In genomic region chr15:40696228-40696627, GRCh38 we compare ENCODE assay signal across 9 cellular contexts. TPM values are rescaled to one million over a fixed set of nuclear protein-coding genes. Genes with fewer than 3 reads are reported as not detected.
DNase-seq lines count a peak whose midpoint lies in the region; ATAC-seq and TF ChIP-seq lines count a peak whose summit lies in the region.
"Had no signal": no experiment of that assay in that cellular context is flagged by ENCODE, and none has a peak within 500 bp of the region (broad histone marks: within the 10 kb centered on the region; RNA-seq: fewer than 3 reads in every experiment).

No MANE protein-coding gene starts in this region.

- H3K27me3 ChIP-seq in AG04450 (ENCODE audit: control insufficient read depth, insufficient read depth, low read length) (no peaks in the 10 kb centered on the region), HCT116 (ENCODE audit: insufficient read depth, low read length) (no peaks in the 10 kb centered on the region), iPS-15b (ENCODE audit: control insufficient read depth, insufficient read depth, low read length) (no peaks in the 10 kb centered on the region)

- no peak for TF ChIP-seq POLR2A in HCT116 (IDR thresholded peaks at IDR 0.05; ENCODE audit: borderline replicate concordance, extremely low read depth, insufficient read depth, insufficient read length)

- CTCF ChIA-PET in AG04450 (lab: Charles Lee) = interaction anchor here (0.6 to 1.1 kb wide), 2 partner anchors 109 to 198 kb away, joined by 3 to 9 read pairs; partner anchors contain the start of gene VPS18
- CTCF ChIA-PET in HCT116 (lab: Charles Lee) = no interaction called here
- CTCF ChIA-PET in activated CD8-positive, alpha-beta T cell treated with anti-CD3 and anti-CD28 coated beads for 36 hours (lab: Charles Lee) = interaction anchor here (1.4 to 1.5 kb wide), 2 partner anchors 86 to 131 kb away, joined by 4 to 5 read pairs; partner anchors contain the start of gene CCDC32

- H3K36me3 ChIP-seq in HCT116 (ENCODE audit: control insufficient read depth in 1 of 2, insufficient read depth in 2 of 2, low read length in 2 of 2) = peaks cover 8 to 15% of the 10 kb centered on the region in 2 experiments; a peak in 2 of 4 replicates
- H3K36me3 ChIP-seq in iPS-15b (ENCODE audit: control insufficient read depth, insufficient read depth, low read length) = peaks cover 9% of the 10 kb centered on the region

- peaks cover 11 to 28% of the 10 kb centered on the region in 2 experiments; a peak in 3 of 4 replicates for H3K4me1 ChIP-seq in HCT116 (ENCODE audit: control insufficient read depth in 1 of 2, insufficient read depth in 2 of 2, low read length in 2 of 2)
- no peaks in the 10 kb centered on the region for H3K4me1 ChIP-seq in iPS-15b (ENCODE audit: control insufficient read depth, insufficient read depth, low read length)

- H3K27ac ChIP-seq in AG04450 (ENCODE audit: low read depth, low read length) = no peak overlapping the region
- peak overlapping the region; percentile 95; the same call in 1 of the 2 replicates for H3K27ac ChIP-seq in HCT116 (ENCODE audit: low read depth, low read length)

- peak overlapping the region; percentile 97 for H3K4me2 ChIP-seq in HCT116 (ENCODE audit: low read length)

- no peaks in the 10 kb centered on the region for H3K9me3 Mint-ChIP-seq in activated CD8-positive, alpha-beta T cell treated with anti-CD3 and anti-CD28 coated beads for 36 hours

- H3K9me3 ChIP-seq in AG04450 (ENCODE audit: control insufficient read depth, insufficient read depth, low read length) = no peaks in the 10 kb centered on the region
- no peaks in the 10 kb centered on the region for H3K9me3 ChIP-seq in HCT116 (ENCODE audit: control insufficient read depth in 1 of 2, insufficient read depth in 1 of 2, low read depth in 1 of 2, low read length in 2 of 2)
- no peaks in the 10 kb centered on the region for H3K9me3 ChIP-seq in iPS-15b (ENCODE audit: control insufficient read depth, insufficient read depth, low read length)

- H3K4me1 Mint-ChIP-seq in activated CD8-positive, alpha-beta T cell treated with anti-CD3 and anti-CD28 coated beads for 36 hours (ENCODE audit: low read depth) = peaks cover 20% of the 10 kb centered on the region

- H3K9me2 ChIP-seq in HCT116 (ENCODE audit: insufficient read depth) = no peaks in the 10 kb centered on the region

- H2AFZ ChIP-seq in HCT116 (ENCODE audit: low read depth, low read length, poor library complexity, severe bottlenecking) = no peak overlapping the region

- peak overlapping the region; percentile 97 for H3K4me3 ChIP-seq in AG04450 (ENCODE audit: low read depth, low read length)
- peak overlapping the region; percentile 82 to 92 for H3K4me3 ChIP-seq in HCT116 (replicated peaks in 1 of 2; ENCODE audit: low read depth in 1 of 2, low read length in 2 of 2)
- peak overlapping the region; percentile 99 for H3K4me3 ChIP-seq in iPS-15b (ENCODE audit: low read depth, low read length)

- ATAC-seq in HCT116 (no peak), GM18868 (IDR thresholded peaks at IDR 0.05; ENCODE audit: unreplicated experiment) (no peak), GM19023 (IDR thresholded peaks at IDR 0.05; ENCODE audit: unreplicated experiment) (no peak), HG03432 (IDR thresholded peaks at IDR 0.05; ENCODE audit: unreplicated experiment) (no peak)
- no peak for ATAC-seq in activated CD8-positive, alpha-beta T cell treated with anti-CD3 and anti-CD28 coated beads for 36 hours

- H3K36me3 Mint-ChIP-seq in activated CD8-positive, alpha-beta T cell treated with anti-CD3 and anti-CD28 coated beads for 36 hours (ENCODE audit: low read depth) = peaks cover 50% of the 10 kb centered on the region

- H3K9ac ChIP-seq in HCT116 (ENCODE audit: low read length) (peak overlapping the region; percentile 95), iPS-15b (ENCODE audit: low read depth, low read length) (no peak overlapping the region)

- H4K20me1 ChIP-seq in HCT116 (ENCODE audit: insufficient read depth) = no peaks in the 10 kb centered on the region

- intact Hi-C loops in HCT116 (cut with micrococcal nuclease) (no loop called here), posterior cingulate gyrus (cut with DNase I) (loop anchor here (10.0 kb wide), 1 partner anchor 131 kb away; the partner anchor contains the start of genes CCDC32 and RPUSD2)
- intact Hi-C loops in activated CD8-positive, alpha-beta T cell treated with anti-CD3 and anti-CD28 coated beads for 36 hours (cut with micrococcal nuclease) = no loop called here

- no TSS peak for BruUV-seq in HCT116 (replicated peaks; lab: Mats Ljungman, UMichigan)

- peaks cover 55% of the 10 kb centered on the region for H3K79me2 ChIP-seq in HCT116 (ENCODE audit: insufficient read depth, low read length)

- peak overlapping the region; percentile 98 for H3K4me3 Mint-ChIP-seq in activated CD8-positive, alpha-beta T cell treated with anti-CD3 and anti-CD28 coated beads for 36 hours

- RAD21 ChIA-PET in HCT116 (lab: Charles Lee; ENCODE audit: low non-redundant PET in 1 of 2, low total read pairs in 2 of 2, uncharacterized antibody in 2 of 2, unreplicated experiment in 2 of 2) = no interaction called here

- H3K27me3 Mint-ChIP-seq in activated CD8-positive, alpha-beta T cell treated with anti-CD3 and anti-CD28 coated beads for 36 hours = no peaks in the 10 kb centered on the region

- POLR2A ChIA-PET in AG04450 (lab: Yijun Ruan, JAX) = interaction anchor here (0.6 kb wide), 1 partner anchor 540 kb away, joined by 3 read pairs; no protein-coding TSS in a partner anchor
- POLR2A ChIA-PET in HCT116 (lab: Charles Lee) = no interaction called here
- POLR2A ChIA-PET in activated CD8-positive, alpha-beta T cell treated with anti-CD3 and anti-CD28 coated beads for 36 hours (lab: Charles Lee) = interaction anchor here (1.2 to 3.5 kb wide), 5 partner anchors 47 to 196 kb away, joined by 3 to 16 read pairs (median 5); partner anchors contain the start of genes CCDC32, GCHFR and RMDN3

- TF ChIP-seq RAD21 in HCT116 (IDR thresholded peaks at IDR 0.05; ENCODE audit: low read depth) = no peak

- peak overlapping the region; percentile 99 for H3K27ac Mint-ChIP-seq in activated CD8-positive, alpha-beta T cell treated with anti-CD3 and anti-CD28 coated beads for 36 hours

- DNase-seq in AG04450 (ENCODE audit: low read depth, low spot score) (no peak), HCT116 (ENCODE audit: low read depth, low spot score) (no peak), posterior cingulate gyrus (no peak)
- DNase-seq in activated CD8-positive, alpha-beta T cell treated with anti-CD3 and anti-CD28 coated beads for 36 hours = no peak
- DNase-seq: EL had no signal

- TF ChIP-seq CTCF in AG04450 (IDR thresholded peaks at IDR 0.05; ENCODE audit: low read depth, low read length) (no peak), HCT116 (IDR thresholded peaks at IDR 0.05 in 2 of 3, conservative IDR thresholded peaks at IDR 0.05 in 1 of 3; ENCODE audit: borderline replicate concordance in 1 of 3, insufficient read depth in 1 of 3, low read depth in 2 of 3, low read length in 2 of 3) (no peak)
- no peak for TF ChIP-seq CTCF in activated CD8-positive, alpha-beta T cell treated with anti-CD3 and anti-CD28 coated beads for 36 hours (IDR thresholded peaks at IDR 0.05)

TF ChIP-seq in HCT116, 20 proteins besides CTCF, POLR2A, EP300 and RAD21:
- TF ChIP-seq ZFX (IDR thresholded peaks at IDR 0.05) = no peak
TF ChIP-seq in HCT116: peak in this region for 0.

RNA-seq across cellular contexts. Expression of gene RAD51, which starts 1.3 kb away (rescaled TPM):
- 5.1 and 6.0 TPM in 2 replicates for polyA plus RNA-seq in AG04450 (2011; rRNA removed)
- 7.1 and 8.2 TPM in 2 replicates for polyA minus RNA-seq in AG04450 (2011; rRNA and poly(A)+ RNA removed)
- total RNA-seq in HCT116 (2021; ENCODE audit: unreplicated experiment) = 20.9 TPM
- polyA plus RNA-seq in HCT116 (2012) = 15.3 and 17.0 TPM in 2 replicates
- 10 to 100 TPM; 66.5 to 77.0 TPM for total RNA-seq in activated CD8-positive, alpha-beta T cell treated with anti-CD3 and anti-CD28 coated beads for 36 hours

RNA-seq across cellular contexts. Expression of gene RMDN3, which starts 58.8 kb away (rescaled TPM):
- polyA plus RNA-seq in AG04450 (2011; rRNA removed) = 19.2 and 19.5 TPM in 2 replicates
- 10.1 and 10.8 TPM in 2 replicates for polyA minus RNA-seq in AG04450 (2011; rRNA and poly(A)+ RNA removed)
- total RNA-seq in HCT116 (2021; ENCODE audit: unreplicated experiment) = 21.5 TPM
- polyA plus RNA-seq in HCT116 (2012) = 14.1 and 16.4 TPM in 2 replicates
- 10 to 100 TPM; 20.8 to 21.6 TPM for total RNA-seq in activated CD8-positive, alpha-beta T cell treated with anti-CD3 and anti-CD28 coated beads for 36 hours
